In the genomic region with DNA sequence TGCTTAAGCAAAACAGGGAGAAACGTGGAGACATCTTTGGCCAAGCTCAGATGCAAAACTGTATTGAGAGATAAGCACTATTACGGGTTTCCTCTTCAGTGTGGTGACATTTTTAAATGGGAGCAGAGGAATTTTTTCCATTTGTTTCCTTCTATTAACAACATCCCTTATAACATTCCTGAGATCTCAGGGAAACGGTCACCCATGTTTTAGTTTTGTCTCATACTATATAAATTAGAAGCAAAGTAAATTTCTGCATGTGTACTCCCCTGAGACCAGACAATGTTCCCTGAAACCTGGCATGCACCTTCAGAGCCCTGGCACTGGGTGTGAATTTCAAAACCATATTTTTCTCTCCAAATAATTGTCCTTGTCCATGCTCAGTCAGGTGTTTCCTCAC, we compare ENCODE assay signal across 2 cellular contexts.
TF ChIP-seq lines count a peak whose summit lies in the region.

No MANE protein-coding gene starts in this region.

TF ChIP-seq in SK-N-SH, 30 proteins besides CTCF, POLR2A, EP300 and RAD21 (continued from another document):
- TF ChIP-seq TEAD4 (IDR thresholded peaks at IDR 0.05; ENCODE audit: borderline replicate concordance, insufficient read depth) (no peak), RXRA (IDR thresholded peaks at IDR 0.05; ENCODE audit: borderline replicate concordance, low read depth) (no peak), RFX5 (IDR thresholded peaks at IDR 0.05; ENCODE audit: low read length) (no peak), CHD2 (IDR thresholded peaks at IDR 0.05; ENCODE audit: low read length, partially characterized antibody) (no peak), FOXM1 (IDR thresholded peaks at IDR 0.05; ENCODE audit: low read depth) (no peak), RCOR1 (IDR thresholded peaks at IDR 0.05; ENCODE audit: low read length) (no peak), GABPA (IDR thresholded peaks at IDR 0.05; ENCODE audit: low read depth) (no peak), ELF1 (IDR thresholded peaks at IDR 0.05) (no peak)
- TF ChIP-seq, protein P1, sequence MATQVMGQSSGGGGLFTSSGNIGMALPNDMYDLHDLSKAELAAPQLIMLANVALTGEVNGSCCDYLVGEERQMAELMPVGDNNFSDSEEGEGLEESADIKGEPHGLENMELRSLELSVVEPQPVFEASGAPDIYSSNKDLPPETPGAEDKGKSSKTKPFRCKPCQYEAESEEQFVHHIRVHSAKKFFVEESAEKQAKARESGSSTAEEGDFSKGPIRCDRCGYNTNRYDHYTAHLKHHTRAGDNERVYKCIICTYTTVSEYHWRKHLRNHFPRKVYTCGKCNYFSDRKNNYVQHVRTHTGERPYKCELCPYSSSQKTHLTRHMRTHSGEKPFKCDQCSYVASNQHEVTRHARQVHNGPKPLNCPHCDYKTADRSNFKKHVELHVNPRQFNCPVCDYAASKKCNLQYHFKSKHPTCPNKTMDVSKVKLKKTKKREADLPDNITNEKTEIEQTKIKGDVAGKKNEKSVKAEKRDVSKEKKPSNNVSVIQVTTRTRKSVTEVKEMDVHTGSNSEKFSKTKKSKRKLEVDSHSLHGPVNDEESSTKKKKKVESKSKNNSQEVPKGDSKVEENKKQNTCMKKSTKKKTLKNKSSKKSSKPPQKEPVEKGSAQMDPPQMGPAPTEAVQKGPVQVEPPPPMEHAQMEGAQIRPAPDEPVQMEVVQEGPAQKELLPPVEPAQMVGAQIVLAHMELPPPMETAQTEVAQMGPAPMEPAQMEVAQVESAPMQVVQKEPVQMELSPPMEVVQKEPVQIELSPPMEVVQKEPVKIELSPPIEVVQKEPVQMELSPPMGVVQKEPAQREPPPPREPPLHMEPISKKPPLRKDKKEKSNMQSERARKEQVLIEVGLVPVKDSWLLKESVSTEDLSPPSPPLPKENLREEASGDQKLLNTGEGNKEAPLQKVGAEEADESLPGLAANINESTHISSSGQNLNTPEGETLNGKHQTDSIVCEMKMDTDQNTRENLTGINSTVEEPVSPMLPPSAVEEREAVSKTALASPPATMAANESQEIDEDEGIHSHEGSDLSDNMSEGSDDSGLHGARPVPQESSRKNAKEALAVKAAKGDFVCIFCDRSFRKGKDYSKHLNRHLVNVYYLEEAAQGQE (IDR thresholded peaks at IDR 0.05; ENCODE audit: low read depth, low read length) = no peak
- TF ChIP-seq, protein P2, sequence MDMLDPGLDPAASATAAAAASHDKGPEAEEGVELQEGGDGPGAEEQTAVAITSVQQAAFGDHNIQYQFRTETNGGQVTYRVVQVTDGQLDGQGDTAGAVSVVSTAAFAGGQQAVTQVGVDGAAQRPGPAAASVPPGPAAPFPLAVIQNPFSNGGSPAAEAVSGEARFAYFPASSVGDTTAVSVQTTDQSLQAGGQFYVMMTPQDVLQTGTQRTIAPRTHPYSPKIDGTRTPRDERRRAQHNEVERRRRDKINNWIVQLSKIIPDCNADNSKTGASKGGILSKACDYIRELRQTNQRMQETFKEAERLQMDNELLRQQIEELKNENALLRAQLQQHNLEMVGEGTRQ (IDR thresholded peaks at IDR 0.05; ENCODE audit: borderline replicate concordance, low read depth, low read length) = no peak
- TF ChIP-seq, protein P3, sequence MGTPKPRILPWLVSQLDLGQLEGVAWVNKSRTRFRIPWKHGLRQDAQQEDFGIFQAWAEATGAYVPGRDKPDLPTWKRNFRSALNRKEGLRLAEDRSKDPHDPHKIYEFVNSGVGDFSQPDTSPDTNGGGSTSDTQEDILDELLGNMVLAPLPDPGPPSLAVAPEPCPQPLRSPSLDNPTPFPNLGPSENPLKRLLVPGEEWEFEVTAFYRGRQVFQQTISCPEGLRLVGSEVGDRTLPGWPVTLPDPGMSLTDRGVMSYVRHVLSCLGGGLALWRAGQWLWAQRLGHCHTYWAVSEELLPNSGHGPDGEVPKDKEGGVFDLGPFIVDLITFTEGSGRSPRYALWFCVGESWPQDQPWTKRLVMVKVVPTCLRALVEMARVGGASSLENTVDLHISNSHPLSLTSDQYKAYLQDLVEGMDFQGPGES (IDR thresholded peaks at IDR 0.05; ENCODE audit: low read depth, low read length) = no peak
TF ChIP-seq in SK-N-SH: peak in this region for 0.

TF ChIP-seq in SK-N-SH treated with all-trans-retinoic acid at 6 μM for 48 hours, 23 proteins besides CTCF, POLR2A, EP300 and RAD21 (continued from another document):
- TF ChIP-seq, protein P4, sequence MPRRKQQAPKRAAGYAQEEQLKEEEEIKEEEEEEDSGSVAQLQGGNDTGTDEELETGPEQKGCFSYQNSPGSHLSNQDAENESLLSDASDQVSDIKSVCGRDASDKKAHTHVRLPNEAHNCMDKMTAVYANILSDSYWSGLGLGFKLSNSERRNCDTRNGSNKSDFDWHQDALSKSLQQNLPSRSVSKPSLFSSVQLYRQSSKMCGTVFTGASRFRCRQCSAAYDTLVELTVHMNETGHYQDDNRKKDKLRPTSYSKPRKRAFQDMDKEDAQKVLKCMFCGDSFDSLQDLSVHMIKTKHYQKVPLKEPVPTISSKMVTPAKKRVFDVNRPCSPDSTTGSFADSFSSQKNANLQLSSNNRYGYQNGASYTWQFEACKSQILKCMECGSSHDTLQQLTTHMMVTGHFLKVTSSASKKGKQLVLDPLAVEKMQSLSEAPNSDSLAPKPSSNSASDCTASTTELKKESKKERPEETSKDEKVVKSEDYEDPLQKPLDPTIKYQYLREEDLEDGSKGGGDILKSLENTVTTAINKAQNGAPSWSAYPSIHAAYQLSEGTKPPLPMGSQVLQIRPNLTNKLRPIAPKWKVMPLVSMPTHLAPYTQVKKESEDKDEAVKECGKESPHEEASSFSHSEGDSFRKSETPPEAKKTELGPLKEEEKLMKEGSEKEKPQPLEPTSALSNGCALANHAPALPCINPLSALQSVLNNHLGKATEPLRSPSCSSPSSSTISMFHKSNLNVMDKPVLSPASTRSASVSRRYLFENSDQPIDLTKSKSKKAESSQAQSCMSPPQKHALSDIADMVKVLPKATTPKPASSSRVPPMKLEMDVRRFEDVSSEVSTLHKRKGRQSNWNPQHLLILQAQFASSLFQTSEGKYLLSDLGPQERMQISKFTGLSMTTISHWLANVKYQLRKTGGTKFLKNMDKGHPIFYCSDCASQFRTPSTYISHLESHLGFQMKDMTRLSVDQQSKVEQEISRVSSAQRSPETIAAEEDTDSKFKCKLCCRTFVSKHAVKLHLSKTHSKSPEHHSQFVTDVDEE (CRISPR knock-in tag; IDR thresholded peaks at IDR 0.05) = no peak
- TF ChIP-seq, protein P5, sequence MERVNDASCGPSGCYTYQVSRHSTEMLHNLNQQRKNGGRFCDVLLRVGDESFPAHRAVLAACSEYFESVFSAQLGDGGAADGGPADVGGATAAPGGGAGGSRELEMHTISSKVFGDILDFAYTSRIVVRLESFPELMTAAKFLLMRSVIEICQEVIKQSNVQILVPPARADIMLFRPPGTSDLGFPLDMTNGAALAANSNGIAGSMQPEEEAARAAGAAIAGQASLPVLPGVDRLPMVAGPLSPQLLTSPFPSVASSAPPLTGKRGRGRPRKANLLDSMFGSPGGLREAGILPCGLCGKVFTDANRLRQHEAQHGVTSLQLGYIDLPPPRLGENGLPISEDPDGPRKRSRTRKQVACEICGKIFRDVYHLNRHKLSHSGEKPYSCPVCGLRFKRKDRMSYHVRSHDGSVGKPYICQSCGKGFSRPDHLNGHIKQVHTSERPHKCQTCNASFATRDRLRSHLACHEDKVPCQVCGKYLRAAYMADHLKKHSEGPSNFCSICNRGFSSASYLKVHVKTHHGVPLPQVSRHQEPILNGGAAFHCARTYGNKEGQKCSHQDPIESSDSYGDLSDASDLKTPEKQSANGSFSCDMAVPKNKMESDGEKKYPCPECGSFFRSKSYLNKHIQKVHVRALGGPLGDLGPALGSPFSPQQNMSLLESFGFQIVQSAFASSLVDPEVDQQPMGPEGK (CRISPR knock-in tag; IDR thresholded peaks at IDR 0.05; ENCODE audit: borderline replicate concordance) = no peak
- TF ChIP-seq ZFP30 (CRISPR knock-in tag; IDR thresholded peaks at IDR 0.05) (no peak), OSR1 (CRISPR knock-in tag; IDR thresholded peaks at IDR 0.05) (no peak), ARNTL (CRISPR knock-in tag; IDR thresholded peaks at IDR 0.05; ENCODE audit: borderline replicate concordance, low read depth) (no peak), ISL1 (CRISPR knock-in tag; IDR thresholded peaks at IDR 0.05) (no peak), ESRRG (CRISPR knock-in tag; IDR thresholded peaks at IDR 0.05) (no peak), PPARA (CRISPR knock-in tag; IDR thresholded peaks at IDR 0.05; ENCODE audit: borderline replicate concordance) (no peak), RARB (CRISPR knock-in tag; IDR thresholded peaks at IDR 0.05) (no peak), SNAI2 (CRISPR knock-in tag; IDR thresholded peaks at IDR 0.05) (no peak), ZNF70 (CRISPR knock-in tag; IDR thresholded peaks at IDR 0.05) (no peak), ZNF8 (CRISPR knock-in tag; IDR thresholded peaks at IDR 0.05) (no peak), TCF4 (CRISPR knock-in tag; IDR thresholded peaks at IDR 0.05; ENCODE audit: borderline replicate concordance) (no peak), CSDC2 (CRISPR knock-in tag; IDR thresholded peaks at IDR 0.05) (no peak), ZNF565 (CRISPR knock-in tag; conservative IDR thresholded peaks at IDR 0.05; ENCODE audit: low read depth) (no peak)
- TF ChIP-seq, protein P6, sequence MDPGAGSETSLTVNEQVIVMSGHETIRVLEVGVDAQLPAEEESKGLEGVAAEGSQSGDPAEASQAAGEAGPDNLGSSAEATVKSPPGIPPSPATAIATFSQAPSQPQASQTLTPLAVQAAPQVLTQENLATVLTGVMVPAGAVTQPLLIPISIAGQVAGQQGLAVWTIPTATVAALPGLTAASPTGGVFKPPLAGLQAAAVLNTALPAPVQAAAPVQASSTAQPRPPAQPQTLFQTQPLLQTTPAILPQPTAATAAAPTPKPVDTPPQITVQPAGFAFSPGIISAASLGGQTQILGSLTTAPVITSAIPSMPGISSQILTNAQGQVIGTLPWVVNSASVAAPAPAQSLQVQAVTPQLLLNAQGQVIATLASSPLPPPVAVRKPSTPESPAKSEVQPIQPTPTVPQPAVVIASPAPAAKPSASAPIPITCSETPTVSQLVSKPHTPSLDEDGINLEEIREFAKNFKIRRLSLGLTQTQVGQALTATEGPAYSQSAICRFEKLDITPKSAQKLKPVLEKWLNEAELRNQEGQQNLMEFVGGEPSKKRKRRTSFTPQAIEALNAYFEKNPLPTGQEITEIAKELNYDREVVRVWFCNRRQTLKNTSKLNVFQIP (CRISPR knock-in tag; IDR thresholded peaks at IDR 0.05; ENCODE audit: borderline replicate concordance, low read depth) = no peak
- TF ChIP-seq, protein P7, sequence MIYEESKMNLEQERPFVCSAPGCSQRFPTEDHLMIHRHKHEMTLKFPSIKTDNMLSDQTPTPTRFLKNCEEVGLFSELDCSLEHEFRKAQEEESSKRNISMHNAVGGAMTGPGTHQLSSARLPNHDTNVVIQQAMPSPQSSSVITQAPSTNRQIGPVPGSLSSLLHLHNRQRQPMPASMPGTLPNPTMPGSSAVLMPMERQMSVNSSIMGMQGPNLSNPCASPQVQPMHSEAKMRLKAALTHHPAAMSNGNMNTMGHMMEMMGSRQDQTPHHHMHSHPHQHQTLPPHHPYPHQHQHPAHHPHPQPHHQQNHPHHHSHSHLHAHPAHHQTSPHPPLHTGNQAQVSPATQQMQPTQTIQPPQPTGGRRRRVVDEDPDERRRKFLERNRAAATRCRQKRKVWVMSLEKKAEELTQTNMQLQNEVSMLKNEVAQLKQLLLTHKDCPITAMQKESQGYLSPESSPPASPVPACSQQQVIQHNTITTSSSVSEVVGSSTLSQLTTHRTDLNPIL (CRISPR knock-in tag; IDR thresholded peaks at IDR 0.05; ENCODE audit: low read depth) = no peak
